22 cellular contexts compared by ENCODE assay signal in genomic region chr10:20891338-20891714, GRCh38.
DNase-seq lines count a peak whose midpoint lies in the region; FAIRE-seq and TF ChIP-seq lines count a peak whose summit lies in the region.
"Had no signal": no experiment of that assay in that cellular context is flagged by ENCODE, and none has a peak within 500 bp of the region (broad histone marks: within the 10 kb centered on the region; RNA-seq: fewer than 3 reads in every experiment).

No MANE protein-coding gene starts in this region.

- DNase-seq in AG10803 (ENCODE audit: low read depth) = peak; percentile 9
- peak; percentile 62 for DNase-seq in RCC 7860 (ENCODE audit: low spot score)
- peak; percentile 81 for DNase-seq in fibroblast of pulmonary artery (ENCODE audit: low read depth)
- DNase-seq in kidney tubule cell (ENCODE audit: low spot score) = peak; percentile 43
- no peak for DNase-seq in NCI-H524 treated with DMSO at 0.1 percent for 48 hours (lab: John Stamatoyannopoulos, UW)
- DNase-seq in NCI-H1105 (lab: John Stamatoyannopoulos, UW) = no peak
- DNase-seq in GM10266 (ENCODE audit: extremely low spot score) = no peak
- DNase-seq in activated effector memory CD4-positive, alpha-beta T cell treated with anti-CD3 and anti-CD28 coated beads, Interleukin-2, amount 50 U/mL, for 16 hours = no peak
- DNase-seq: activated CD4-positive, alpha-beta T cell treated with anti-CD3 and anti-CD28 coated beads for 36 hours; activated CD8-positive, alpha-beta memory T cell treated with anti-CD3 and anti-CD28 coated beads, Interleukin-2, amount 50 U/mL, for 4 hours; activated naive CD4-positive, alpha-beta T cell treated with anti-CD3 and anti-CD28 coated beads, Interleukin-2, amount 10 ng/mL, durations not matched to agents 7 days and 5 days; caudate nucleus; CD8-positive, alpha-beta memory T cell; effector memory CD8-positive, alpha-beta T cell; H9; NCI-H2107; NCI-H82; RPMI8226; spleen; stimulated activated naive CD4-positive, alpha-beta T cell treated with Interleukin-2 at 50 U/mL for 16 hours had no signal

- TF ChIP-seq CTCF in AG10803 (conservative IDR thresholded peaks at IDR 0.05; ENCODE audit: low read length) = no peak
- no peak for TF ChIP-seq CTCF in fibroblast of pulmonary artery (IDR thresholded peaks at IDR 0.05; ENCODE audit: low read length, missing control alignments)
- TF ChIP-seq CTCF in GM10266 (IDR thresholded peaks at IDR 0.05; ENCODE audit: control insufficient read depth, insufficient read depth, low read depth, missing control alignments) = no peak

- no peak overlapping the region for H3K4me3 ChIP-seq in AG10803 (ENCODE audit: low read length)
- H3K4me3 ChIP-seq in fibroblast of pulmonary artery (replicated peaks; ENCODE audit: low read depth, low read length) = no peak overlapping the region
- H3K4me3 ChIP-seq: GM12878, spleen had no signal

- FAIRE-seq in RCC 7860 (lab: Jason Lieb, UNC) = peak; percentile 87
- FAIRE-seq: GM12878, HepG2 had no signal

Comparison
In these comparisons a context has a peak if more than half of its experiments do, and no peak if none do; other contexts are left out.
1. DNase-seq: peak in AG10803 (single experiment), RCC 7860 (single experiment), fibroblast of pulmonary artery (single experiment) and kidney tubule cell (single experiment); none in NCI-H524 treated with DMSO at 0.1 percent for 48 hours (single experiment), NCI-H1105 (single experiment), GM10266 (single experiment) and activated effector memory CD4-positive, alpha-beta T cell treated with anti-CD3 and anti-CD28 coated beads, Interleukin-2, amount 50 U/mL, for 16 hours (single experiment).